ENCODE assay signal across 17 cellular contexts in the genomic region with DNA sequence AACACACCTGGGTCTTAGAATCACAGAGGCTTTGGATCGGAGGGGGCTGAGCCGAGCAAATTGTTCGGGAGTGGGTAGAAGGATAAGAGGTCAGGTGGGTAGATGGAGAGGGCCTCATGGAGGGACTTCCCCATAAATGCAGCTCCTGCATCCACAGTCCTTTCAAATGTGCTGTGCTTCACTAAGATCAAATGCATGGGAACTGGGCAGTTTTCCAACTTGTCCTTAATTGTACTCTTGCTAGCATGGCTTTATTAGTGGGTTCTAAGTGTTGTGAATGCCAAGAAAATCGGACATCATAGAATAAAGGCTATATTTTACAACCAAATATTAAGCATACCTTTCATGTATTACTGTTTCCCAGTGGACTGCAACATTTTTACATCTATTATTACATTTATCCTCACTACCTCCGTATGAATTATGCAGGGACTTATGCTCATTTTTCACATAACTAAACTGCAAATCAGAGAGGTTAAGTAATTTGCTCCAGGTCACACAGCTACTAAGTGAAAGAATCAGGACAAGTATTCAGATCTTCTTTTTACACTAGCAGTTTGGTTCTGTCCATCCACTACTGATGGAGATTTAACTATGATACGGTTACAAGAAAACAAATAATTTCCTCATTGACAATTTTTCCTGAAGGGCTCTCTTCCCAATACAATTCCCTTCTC.
A peak's percentile ranks its signal among the peaks of the same experiment; 100 is the strongest.
DNase-seq lines count a peak whose midpoint lies in the region; ATAC-seq and TF ChIP-seq lines count a peak whose summit lies in the region.
"Had no signal": no experiment of that assay in that cellular context is flagged by ENCODE, and none has a peak within 500 bp of the region (broad histone marks: within the 10 kb centered on the region; RNA-seq: fewer than 3 reads in every experiment).

No MANE protein-coding gene starts in this region.

- H3K27me3 Mint-ChIP-seq in activated T-cell treated with anti-CD3 and anti-CD28 coated beads, Interleukin-2, amount 50 U/mL, for 24 hours, result no peaks in the 10 kb centered on the region
- H3K27me3 Mint-ChIP-seq: activated CD4-positive, alpha-beta memory T cell treated with anti-CD3 and anti-CD28 coated beads for 36 hours; activated T-helper 17 cell treated with anti-CD3 and anti-CD28 coated beads, Interleukin-2, amount 50 U/mL, for 72 hours had no signal

- no peak overlapping the region for H2AFZ ChIP-seq in PC-3 (ENCODE audit: low read length)

- peak overlapping the region; percentile 69 for H3K27ac Mint-ChIP-seq in activated T-cell treated with anti-CD3 and anti-CD28 coated beads, Interleukin-2, amount 50 U/mL, for 24 hours

- POLR2A ChIA-PET in PC-3 (lab: Charles Lee; ENCODE audit: unreplicated experiment), result interaction anchor here (0.6 kb wide), 1 partner anchor 76 kb away, joined by 11 read pairs; no protein-coding TSS in a partner anchor

- no peaks in the 10 kb centered on the region for H3K36me3 Mint-ChIP-seq in activated T-cell treated with anti-CD3 and anti-CD28 coated beads, Interleukin-2, amount 50 U/mL, for 24 hours (ENCODE audit: low read depth)
- H3K36me3 Mint-ChIP-seq: natural killer cell treated with Interleukin-12 subunit alpha and Interleukin-12 subunit beta and Interleukin-15 and Interleukin-18, amount 100 ng/mL, for 72 hours had no signal

- H3K4me2 ChIP-seq in PC-3 (ENCODE audit: low read length), result no peak overlapping the region

- no peak overlapping the region for H3K4me3 ChIP-seq in PC-3 (ENCODE audit: low read length)
- H3K4me3 ChIP-seq: colonic mucosa, lung, SJSA1 had no signal

- peak overlapping the region; percentile 39 for H3K27ac ChIP-seq in PC-3 (ENCODE audit: low read length)
- no peak overlapping the region for H3K27ac ChIP-seq in substantia nigra (ENCODE audit: low read depth, low read length, poor library complexity, severe bottlenecking)
- H3K27ac ChIP-seq: colonic mucosa, SJSA1 had no signal

- peaks cover 40% of the 10 kb centered on the region for H3K4me1 ChIP-seq in PC-3 (ENCODE audit: insufficient read depth, low read length)
- H3K4me1 ChIP-seq: colonic mucosa had no signal

- H3K36me3 ChIP-seq in PC-3 (ENCODE audit: low read depth, low read length), result no peaks in the 10 kb centered on the region
- H3K36me3 ChIP-seq: colonic mucosa, SJSA1 had no signal

- peaks cover 65% of the 10 kb centered on the region for H3K4me1 Mint-ChIP-seq in activated T-cell treated with anti-CD3 and anti-CD28 coated beads, Interleukin-2, amount 50 U/mL, for 24 hours (ENCODE audit: low read depth)

- CTCF ChIA-PET in PC-3 (lab: Charles Lee), result no interaction called here

- TF ChIP-seq CTCF in PC-3 (conservative IDR thresholded peaks at IDR 0.05; ENCODE audit: low read depth, low read length), result no peak

- no peaks in the 10 kb centered on the region for H3K79me2 ChIP-seq in PC-3 (ENCODE audit: low read length)

- no peaks in the 10 kb centered on the region for H4K20me1 ChIP-seq in PC-3 (ENCODE audit: low read length)

- no peak overlapping the region for H3K4me3 Mint-ChIP-seq in activated T-cell treated with anti-CD3 and anti-CD28 coated beads, Interleukin-2, amount 50 U/mL, for 24 hours
- H3K4me3 Mint-ChIP-seq: activated CD4-positive, alpha-beta memory T cell treated with anti-CD3 and anti-CD28 coated beads for 36 hours had no signal

- no TSS peak for BruUV-seq in PC-3 (replicated peaks; lab: Mats Ljungman, UMichigan)

- H3K9me3 ChIP-seq in PC-3 (ENCODE audit: low read length), result no peaks in the 10 kb centered on the region
- H3K9me3 ChIP-seq: colonic mucosa, SJSA1 had no signal

- no peak for ATAC-seq in PC-3
- ATAC-seq in GM21360 (IDR thresholded peaks at IDR 0.05; ENCODE audit: unreplicated experiment), result no peak

- intact Hi-C loops in PC-3 (cut with micrococcal nuclease), result no loop called here

- peaks cover 6% of the 10 kb centered on the region for H3K9me3 Mint-ChIP-seq in activated T-cell treated with anti-CD3 and anti-CD28 coated beads, Interleukin-2, amount 50 U/mL, for 24 hours
- H3K9me3 Mint-ChIP-seq: activated T-helper 17 cell treated with anti-CD3 and anti-CD28 coated beads, Interleukin-2, amount 50 U/mL, for 72 hours; natural killer cell treated with Interleukin-12 subunit alpha and Interleukin-12 subunit beta and Interleukin-15 and Interleukin-18, amount 100 ng/mL, for 72 hours had no signal

- H3K9ac ChIP-seq in PC-3 (ENCODE audit: low read length), result no peak overlapping the region

- DNase-seq in activated T-cell treated with anti-CD3 and anti-CD28 coated beads, Interleukin-2, amount 50 U/mL, for 24 hours, result no peak
- DNase-seq in activated T-cell treated with anti-CD3 and anti-CD28 coated beads for 4 hours, result no peak
- peak; percentile 32 for DNase-seq in NCI-H1694 treated with DMSO at 0.1 percent for 48 hours (lab: John Stamatoyannopoulos, UW)
- no peak for DNase-seq in PC-3
- peak; percentile 61 for DNase-seq in renal cortical epithelial cell (ENCODE audit: low read depth)
- no peak for DNase-seq in substantia nigra (lab: John Stamatoyannopoulos, UW)
- no peak for DNase-seq in UCSD-AML1 (lab: John Stamatoyannopoulos, UW; ENCODE audit: unreplicated experiment)
- DNase-seq: activated CD4-positive, alpha-beta memory T cell treated with anti-CD3 and anti-CD28 coated beads for 36 hours; anterior cingulate cortex; Calu3; colonic mucosa; T1000 had no signal

- H3F3A ChIP-seq in PC-3 (ENCODE audit: low read length, unreplicated experiment), result no peaks in the 10 kb centered on the region

- H3K9me2 ChIP-seq in PC-3 (replicated peaks; ENCODE audit: low read length), result no peaks in the 10 kb centered on the region

- H3K27me3 ChIP-seq in PC-3 (ENCODE audit: low read length), result no peaks in the 10 kb centered on the region
- H3K27me3 ChIP-seq: colonic mucosa, SJSA1 had no signal

Comparison
In these comparisons a context has a peak if more than half of its experiments do, and no peak if none do; other contexts are left out.
1. DNase-seq: peak in NCI-H1694 treated with DMSO at 0.1 percent for 48 hours (single experiment) and renal cortical epithelial cell (single experiment); none in activated T-cell treated with anti-CD3 and anti-CD28 coated beads, Interleukin-2, amount 50 U/mL, for 24 hours (single experiment), activated T-cell treated with anti-CD3 and anti-CD28 coated beads for 4 hours (single experiment), PC-3 (single experiment), substantia nigra (0 of 49) and UCSD-AML1 (single experiment).